23 cellular contexts compared by ENCODE assay signal in genomic region chr6:168541307-168541706, GRCh38.
DNase-seq lines count a peak whose midpoint lies in the region; ATAC-seq and TF ChIP-seq lines count a peak whose summit lies in the region.
"Had no signal": no experiment of that assay in that cellular context is flagged by ENCODE, and none has a peak within 500 bp of the region (broad histone marks: within the 10 kb centered on the region; RNA-seq: fewer than 3 reads in every experiment).

No MANE protein-coding gene starts in this region.

- no peak overlapping the region for H2AFZ ChIP-seq in OCI-LY7 (ENCODE audit: low read length)

- H3K27ac Mint-ChIP-seq in chondrocyte (ENCODE audit: unreplicated experiment) = peak overlapping the region; percentile 88
- H3K27ac Mint-ChIP-seq in stimulated activated effector memory CD8-positive, alpha-beta T cell treated with anti-CD3 and anti-CD28 coated beads, Interleukin-12 subunit alpha, Interleukin-12 subunit beta, amount 100 ng/mL, for 72 hours = no peak overlapping the region
- H3K27ac Mint-ChIP-seq: activated naive CD8-positive, alpha-beta T cell treated with anti-CD3 and anti-CD28 coated beads, Interleukin-2, amount 50 U/mL, for 24 hours; activated T-cell treated with anti-CD3 and anti-CD28 coated beads, Interleukin-2, amount 50 U/mL, for 24 hours; endodermal cell; T-helper 1 cell treated with Interleukin-12 subunit alpha and Interleukin-12 subunit beta and Interleukin-4 antibody, amounts not matched to agents 30 μg/mL and 1 μg/mL, for 36 hours had no signal

- H3K79me2 ChIP-seq in OCI-LY7 (ENCODE audit: insufficient read depth, low read depth, low read length) = no peaks in the 10 kb centered on the region

- H3K36me3 Mint-ChIP-seq in chondrocyte (ENCODE audit: low read depth) = peaks cover 5% of the 10 kb centered on the region
- H3K36me3 Mint-ChIP-seq in stimulated activated effector memory CD8-positive, alpha-beta T cell treated with anti-CD3 and anti-CD28 coated beads, Interleukin-12 subunit alpha, Interleukin-12 subunit beta, amount 100 ng/mL, for 72 hours = no peaks in the 10 kb centered on the region

- H3K27me3 ChIP-seq in heart right ventricle (peaks cover 0 to 5% (median 0%) of the 10 kb centered on the region in 7 donors), rectal smooth muscle tissue (ENCODE audit: control insufficient read depth, insufficient read depth, low read length) (no peaks in the 10 kb centered on the region)
- H3K27me3 ChIP-seq: Peyer's patch, sigmoid colon had no signal

- CTCF ChIA-PET in OCI-LY7 (lab: Charles Lee; ENCODE audit: unreplicated experiment) = no interaction called here

- POLR2A ChIA-PET in OCI-LY7 (lab: Charles Lee) = interaction anchor here (0.7 kb wide), 1 partner anchor 45 kb away, joined by 3 read pairs; no protein-coding TSS in a partner anchor

- no peak for DNase-seq in chondrocyte (ENCODE audit: low spot score)
- no peak for DNase-seq in heart right ventricle
- no peak for DNase-seq in OCI-LY7 (ENCODE audit: low spot score)
- DNase-seq in stimulated activated effector memory CD8-positive, alpha-beta T cell treated with anti-CD3 and anti-CD28 coated beads, Interleukin-12 subunit alpha, Interleukin-12 subunit beta, amount 100 ng/mL, for 72 hours (ENCODE audit: low spot score in 2 of 2) = no peak
- no peak for DNase-seq in superior temporal gyrus (ENCODE audit: extremely low spot score)
- DNase-seq: activated CD4-positive, alpha-beta T cell treated with anti-CD3 and anti-CD28 coated beads for 4 hours; activated gamma-delta T cell treated with Interleukin-2 at 50 U/mL for 16 hours; activated naive CD8-positive, alpha-beta T cell treated with anti-CD3 and anti-CD28 coated beads, Interleukin-2, amount 50 U/mL, for 24 hours; activated T-cell treated with anti-CD3 and anti-CD28 coated beads, Interleukin-2, amount 50 U/mL, for 24 hours; cortex of kidney; MV-4-11; NCI-H146; Peyer's patch; sigmoid colon; stimulated activated CD8-positive, alpha-beta memory T cell treated with anti-CD3 and anti-CD28 coated beads, Interleukin-4, amount 100 ng/mL, for 48 hours had no signal

- H3K9me3 ChIP-seq in heart right ventricle = no peaks in the 10 kb centered on the region
- no peaks in the 10 kb centered on the region for H3K9me3 ChIP-seq in OCI-LY7 (ENCODE audit: low read length)
- H3K9me3 ChIP-seq: Peyer's patch, sigmoid colon had no signal

- 46% methylated on average over 4 of the region's 4 CpGs for WGBS in heart right ventricle, 2 donors

- H3K9me2 ChIP-seq in OCI-LY7 (ENCODE audit: insufficient read depth, low read length) = no peaks in the 10 kb centered on the region

- H3K4me2 ChIP-seq in OCI-LY7 (ENCODE audit: low read length) = no peak overlapping the region

- no peaks in the 10 kb centered on the region for H4K20me1 ChIP-seq in OCI-LY7 (ENCODE audit: insufficient read depth, low read length)

- peaks cover 73% of the 10 kb centered on the region for H3K4me1 Mint-ChIP-seq in chondrocyte (ENCODE audit: low read depth)
- H3K4me1 Mint-ChIP-seq in stimulated activated effector memory CD8-positive, alpha-beta T cell treated with anti-CD3 and anti-CD28 coated beads, Interleukin-12 subunit alpha, Interleukin-12 subunit beta, amount 100 ng/mL, for 72 hours = no peaks in the 10 kb centered on the region
- H3K4me1 Mint-ChIP-seq: activated naive CD8-positive, alpha-beta T cell treated with anti-CD3 and anti-CD28 coated beads, Interleukin-2, amount 50 U/mL, for 24 hours had no signal

- H3K4me1 ChIP-seq in heart right ventricle (peaks cover 0 to 55% (median 26%) of the 10 kb centered on the region in 9 donors), rectal smooth muscle tissue (ENCODE audit: control insufficient read depth, insufficient read depth, low read length) (no peaks in the 10 kb centered on the region), OCI-LY7 (ENCODE audit: insufficient read depth, low read length, poor library complexity, severe bottlenecking) (no peaks in the 10 kb centered on the region)
- H3K4me1 ChIP-seq: Peyer's patch had no signal

- ATAC-seq in heart right ventricle = peak in 4 of 8 donors; percentile 22 to 53 (median 37)
- no peak for ATAC-seq in stimulated activated effector memory CD8-positive, alpha-beta T cell treated with anti-CD3 and anti-CD28 coated beads, Interleukin-12 subunit alpha, Interleukin-12 subunit beta, amount 100 ng/mL, for 72 hours
- ATAC-seq in HG03571 (IDR thresholded peaks at IDR 0.05; ENCODE audit: unreplicated experiment) = no peak
- ATAC-seq: activated naive CD8-positive, alpha-beta T cell treated with anti-CD3 and anti-CD28 coated beads, Interleukin-2, amount 50 U/mL, for 24 hours; left lobe of liver had no signal

- H3K27ac ChIP-seq in heart right ventricle = peak overlapping the region; percentile 26 to 79 (median 48)
- peak overlapping the region; percentile 4 for H3K27ac ChIP-seq in rectal smooth muscle tissue (ENCODE audit: low read depth, low read length)
- H3K27ac ChIP-seq in OCI-LY7 (ENCODE audit: low read depth, low read length, poor library complexity, severe bottlenecking) = no peak overlapping the region
- H3K27ac ChIP-seq: C4-2B, HL-60 had no signal

- intact Hi-C loops in heart right ventricle (cut with DNase I) = loop anchor here in 1 of 10 donors (10.0 kb wide), 1 partner anchor 167 kb away; no protein-coding TSS in a partner anchor
- intact Hi-C loops in OCI-LY7 (cut with micrococcal nuclease; ENCODE audit: unreplicated experiment) = no loop called here

- no peaks in the 10 kb centered on the region for H3K9me3 Mint-ChIP-seq in chondrocyte (ENCODE audit: low read depth)
- no peaks in the 10 kb centered on the region for H3K9me3 Mint-ChIP-seq in stimulated activated effector memory CD8-positive, alpha-beta T cell treated with anti-CD3 and anti-CD28 coated beads, Interleukin-12 subunit alpha, Interleukin-12 subunit beta, amount 100 ng/mL, for 72 hours
- H3K9me3 Mint-ChIP-seq: activated naive CD8-positive, alpha-beta T cell treated with anti-CD3 and anti-CD28 coated beads, Interleukin-2, amount 50 U/mL, for 24 hours; activated T-cell treated with anti-CD3 and anti-CD28 coated beads, Interleukin-2, amount 50 U/mL, for 24 hours; endodermal cell; nephron; T-helper 1 cell treated with Interleukin-12 subunit alpha and Interleukin-12 subunit beta and Interleukin-4 antibody, amounts not matched to agents 30 μg/mL and 1 μg/mL, for 36 hours had no signal

- H3K4me3 ChIP-seq in heart right ventricle (no peak overlapping the region), rectal smooth muscle tissue (ENCODE audit: low read length) (peak overlapping the region; percentile 26), OCI-LY7 (ENCODE audit: low read depth, low read length, poor library complexity, severe bottlenecking) (no peak overlapping the region)
- H3K4me3 ChIP-seq: Peyer's patch, sigmoid colon had no signal

- no peak overlapping the region for H3K9ac ChIP-seq in rectal smooth muscle tissue (ENCODE audit: low read length)

- TF ChIP-seq CTCF in chondrocyte (IDR thresholded peaks at IDR 0.05) (no peak), heart right ventricle (IDR thresholded peaks at IDR 0.05) (no peak), OCI-LY7 (conservative IDR thresholded peaks at IDR 0.05; ENCODE audit: low read length) (no peak)

- peak overlapping the region; percentile 26 for H3K4me3 Mint-ChIP-seq in chondrocyte (ENCODE audit: unreplicated experiment)
- H3K4me3 Mint-ChIP-seq in stimulated activated effector memory CD8-positive, alpha-beta T cell treated with anti-CD3 and anti-CD28 coated beads, Interleukin-12 subunit alpha, Interleukin-12 subunit beta, amount 100 ng/mL, for 72 hours = no peak overlapping the region
- H3K4me3 Mint-ChIP-seq: activated naive CD8-positive, alpha-beta T cell treated with anti-CD3 and anti-CD28 coated beads, Interleukin-2, amount 50 U/mL, for 24 hours; activated T-cell treated with anti-CD3 and anti-CD28 coated beads, Interleukin-2, amount 50 U/mL, for 24 hours; endodermal cell; nephron; T-helper 1 cell treated with Interleukin-12 subunit alpha and Interleukin-12 subunit beta and Interleukin-4 antibody, amounts not matched to agents 30 μg/mL and 1 μg/mL, for 36 hours had no signal

- no peaks in the 10 kb centered on the region for H3K27me3 Mint-ChIP-seq in chondrocyte (ENCODE audit: low read depth)
- H3K27me3 Mint-ChIP-seq: activated naive CD8-positive, alpha-beta T cell treated with anti-CD3 and anti-CD28 coated beads, Interleukin-2, amount 50 U/mL, for 24 hours had no signal

- H3K36me3 ChIP-seq in heart right ventricle (peaks cover 0 to 5% (median 0%) of the 10 kb centered on the region in 9 donors), rectal smooth muscle tissue (ENCODE audit: control insufficient read depth, insufficient read depth, low read length) (no peaks in the 10 kb centered on the region), OCI-LY7 (ENCODE audit: insufficient read depth, low read length) (no peaks in the 10 kb centered on the region)
- H3K36me3 ChIP-seq: Peyer's patch, sigmoid colon had no signal

- BruUV-seq in OCI-LY7 (replicated peaks; lab: Mats Ljungman, UMichigan) = no TSS peak
